8 cellular contexts compared by ENCODE assay signal in the genomic region with DNA sequence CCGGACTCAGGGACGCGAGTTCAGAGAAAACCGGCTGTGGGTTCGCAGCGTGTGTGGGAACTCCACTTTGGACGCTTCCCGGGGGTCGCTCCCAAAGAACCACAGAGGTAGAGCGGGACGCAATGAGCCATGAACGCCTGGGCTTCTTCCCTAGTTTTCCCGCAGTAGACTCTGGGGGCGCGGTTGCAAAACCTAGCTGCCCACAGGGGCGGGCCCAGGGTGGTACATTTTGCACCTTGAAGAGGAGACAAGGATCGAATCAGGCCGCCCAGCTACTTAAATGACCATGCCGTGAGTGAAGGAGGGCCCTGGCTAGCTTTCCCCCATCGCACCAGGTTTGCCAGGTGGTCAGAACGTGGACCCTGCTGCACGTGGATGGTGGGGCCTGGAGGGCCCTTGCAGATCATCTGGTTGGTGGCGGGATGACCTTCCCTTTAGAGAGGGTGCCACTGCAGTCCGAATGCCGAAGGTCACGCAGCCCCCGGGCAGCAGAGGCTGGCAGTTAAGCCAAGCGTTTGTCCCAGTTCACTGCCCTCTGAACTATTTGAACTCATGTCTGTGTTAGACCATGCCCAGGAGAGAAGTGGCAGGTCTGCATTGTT. TPM values are rescaled to one million over a fixed set of nuclear protein-coding genes. Genes with fewer than 3 reads are reported as not detected.
DNase-seq lines count a peak whose midpoint lies in the region; ATAC-seq and TF ChIP-seq lines count a peak whose summit lies in the region.

No MANE protein-coding gene starts in this region.

- no peaks in the 10 kb centered on the region for H3K36me3 Mint-ChIP-seq in activated naive CD8-positive, alpha-beta T cell treated with anti-CD3 and anti-CD28 coated beads, Interleukin-2, amount 10 ng/mL, durations not matched to agents 7 days and 5 days

- DNase-seq in DMS 273 (lab: John Stamatoyannopoulos, UW; ENCODE audit: unreplicated experiment), result peak; percentile 68
- DNase-seq in HuH-7 (ENCODE audit: low spot score), result peak; percentile 48
- no peak for DNase-seq in activated naive CD8-positive, alpha-beta T cell treated with anti-CD3 and anti-CD28 coated beads, Interleukin-2, amount 10 ng/mL, durations not matched to agents 7 days and 5 days
- no peak for DNase-seq in iPS DF 6.9 (ENCODE audit: low read depth, low spot score)
- DNase-seq in gastrocnemius medialis, result no peak
- no peak for DNase-seq in GOT3 (lab: John Stamatoyannopoulos, UW)
- DNase-seq in NCI-H1048 (lab: John Stamatoyannopoulos, UW), result no peak

- peaks cover 31% of the 10 kb centered on the region for H3K27me3 Mint-ChIP-seq in activated naive CD8-positive, alpha-beta T cell treated with anti-CD3 and anti-CD28 coated beads, Interleukin-2, amount 10 ng/mL, durations not matched to agents 7 days and 5 days

- WGBS in iPS DF 6.9 (ENCODE audit: insufficient coverage, insufficient read length), result no CpG with 5 or more reads among the region's 28 CpGs

- H3K9me3 ChIP-seq in iPS DF 6.9 (ENCODE audit: control insufficient read depth, insufficient read depth, low read length) (no peaks in the 10 kb centered on the region), gastrocnemius medialis (no peaks in the 10 kb centered on the region)

- no peaks in the 10 kb centered on the region for H3K4me1 Mint-ChIP-seq in activated naive CD8-positive, alpha-beta T cell treated with anti-CD3 and anti-CD28 coated beads, Interleukin-2, amount 10 ng/mL, durations not matched to agents 7 days and 5 days

- no peaks in the 10 kb centered on the region for H3K27me3 ChIP-seq in iPS DF 6.9 (ENCODE audit: control insufficient read depth, insufficient read depth, low read length)
- peaks cover 3 to 19% (median 7%) of the 10 kb centered on the region in 3 donors for H3K27me3 ChIP-seq in gastrocnemius medialis

- peak overlapping the region; percentile 10 for H3K4me3 Mint-ChIP-seq in activated naive CD8-positive, alpha-beta T cell treated with anti-CD3 and anti-CD28 coated beads, Interleukin-2, amount 10 ng/mL, durations not matched to agents 7 days and 5 days

- no peaks in the 10 kb centered on the region for H3K36me3 ChIP-seq in iPS DF 6.9 (ENCODE audit: control insufficient read depth, insufficient read depth, low read length)
- no peaks in the 10 kb centered on the region for H3K36me3 ChIP-seq in gastrocnemius medialis

- TF ChIP-seq CTCF in gastrocnemius medialis (IDR thresholded peaks at IDR 0.05 in 4 of 5, conservative IDR thresholded peaks at IDR 0.05 in 1 of 5), result no peak

- TF ChIP-seq POLR2A in gastrocnemius medialis (IDR thresholded peaks at IDR 0.05), result no peak

- intact Hi-C loops in gastrocnemius medialis (cut with DNase I; ENCODE audit: low total_unique reads), result no loop called here

- in situ Hi-C loops in gastrocnemius medialis (cut with MboI; ENCODE audit: low sequenced_read_pairs in 4 of 4), result no loop called here

- H3K27ac ChIP-seq in iPS DF 6.9 (ENCODE audit: low read length) (no peak overlapping the region), gastrocnemius medialis (no peak overlapping the region)

- H3K4me3 ChIP-seq in iPS DF 6.9 (ENCODE audit: low read length) (peak overlapping the region; percentile 76; the same call in 1 of the 2 replicates), gastrocnemius medialis (peak overlapping the region; percentile 55 to 69 (median 62))

- ATAC-seq in activated naive CD8-positive, alpha-beta T cell treated with anti-CD3 and anti-CD28 coated beads, Interleukin-2, amount 10 ng/mL, durations not matched to agents 7 days and 5 days (ENCODE audit: low read depth), result no peak
- no peak for ATAC-seq in gastrocnemius medialis
- ATAC-seq in HG03097 (IDR thresholded peaks at IDR 0.05; ENCODE audit: low FRiP score, unreplicated experiment), result no peak

- H3K4me1 ChIP-seq in iPS DF 6.9 (ENCODE audit: control insufficient read depth, insufficient read depth, low read length), result no peaks in the 10 kb centered on the region
- no peaks in the 10 kb centered on the region for H3K4me1 ChIP-seq in gastrocnemius medialis

- no peaks in the 10 kb centered on the region for H3K9me3 Mint-ChIP-seq in activated naive CD8-positive, alpha-beta T cell treated with anti-CD3 and anti-CD28 coated beads, Interleukin-2, amount 10 ng/mL, durations not matched to agents 7 days and 5 days

- POLR2A ChIA-PET in activated naive CD8-positive, alpha-beta T cell treated with anti-CD3 and anti-CD28 coated beads, Interleukin-2, amount 10 ng/mL, durations not matched to agents 7 days and 5 days (lab: Charles Lee), result no interaction called here

- no peak overlapping the region for H3K27ac Mint-ChIP-seq in activated naive CD8-positive, alpha-beta T cell treated with anti-CD3 and anti-CD28 coated beads, Interleukin-2, amount 10 ng/mL, durations not matched to agents 7 days and 5 days

RNA-seq across cellular contexts. Expression of a gene that starts 0.6 kb away (rescaled TPM):
- total RNA-seq in activated naive CD8-positive, alpha-beta T cell treated with anti-CD3 and anti-CD28 coated beads, Interleukin-2, amount 10 ng/mL, durations not matched to agents 7 days and 5 days, result under 1 TPM; 0.54 to 0.61 TPM
- total RNA-seq in gastrocnemius medialis, result 1 to 10 TPM in 2 of 4 donors, under 1 TPM in 2; 0.73 to 2.2 (median 1.0) TPM

Comparison
In these comparisons a context has a peak if more than half of its experiments do, and no peak if none do; other contexts are left out.
1. DNase-seq: peak in DMS 273 (single experiment) and HuH-7 (single experiment); none in activated naive CD8-positive, alpha-beta T cell treated with anti-CD3 and anti-CD28 coated beads, Interleukin-2, amount 10 ng/mL, durations not matched to agents 7 days and 5 days (single experiment), iPS DF 6.9 (single experiment), gastrocnemius medialis (0 of 2), GOT3 (single experiment) and NCI-H1048 (single experiment).